Comparison of ENCODE assay signal across 20 cellular contexts in the genomic region with DNA sequence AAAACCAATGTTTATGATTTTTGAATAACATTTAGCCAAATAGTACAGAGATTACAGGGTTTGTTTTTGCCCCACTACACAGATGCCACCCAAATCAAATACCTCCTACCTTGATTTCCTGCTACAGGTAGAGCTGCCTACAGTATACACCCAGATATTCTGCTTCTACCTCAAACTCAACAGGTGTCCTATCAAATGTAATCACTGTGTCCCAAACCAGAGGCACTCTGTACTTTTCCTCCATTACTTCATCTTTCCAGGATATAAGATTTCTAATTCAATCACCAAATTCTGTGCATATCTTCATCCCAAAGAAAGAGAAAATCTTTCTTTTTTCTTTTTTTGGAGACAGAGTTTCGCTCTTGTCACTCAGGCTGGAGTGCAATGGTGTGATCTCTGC. TPM values are rescaled to one million over a fixed set of nuclear protein-coding genes. Genes with fewer than 3 reads are reported as not detected.
DNase-seq lines count a peak whose midpoint lies in the region; ATAC-seq and TF ChIP-seq lines count a peak whose summit lies in the region.
"Had no signal": no experiment of that assay in that cellular context is flagged by ENCODE, and none has a peak within 500 bp of the region (broad histone marks: within the 10 kb centered on the region; RNA-seq: fewer than 3 reads in every experiment).

No MANE protein-coding gene starts in this region.

- peaks cover 100% of the 10 kb centered on the region for H4K20me1 ChIP-seq in hepatocyte (ENCODE audit: insufficient read depth, poor library complexity, severe bottlenecking)

- H3K4me2 ChIP-seq in hepatocyte, result peak overlapping the region; percentile 42
- H3K4me2 ChIP-seq: neural progenitor cell had no signal

- no peaks in the 10 kb centered on the region for H3K27me3 ChIP-seq in hepatocyte
- no peaks in the 10 kb centered on the region for H3K27me3 ChIP-seq in colonic mucosa
- H3K27me3 ChIP-seq: dorsolateral prefrontal cortex, gastroesophageal sphincter, neural progenitor cell had no signal

- intact Hi-C loops in colonic mucosa (cut with DNase I), result no loop called here

- H3K9me3 ChIP-seq in hepatocyte (ENCODE audit: low read depth), result no peaks in the 10 kb centered on the region
- no peaks in the 10 kb centered on the region for H3K9me3 ChIP-seq in colonic mucosa
- H3K9me3 ChIP-seq: gastroesophageal sphincter had no signal

- ATAC-seq in WTC11, result no peak
- ATAC-seq in stimulated activated naive CD8-positive, alpha-beta T cell treated with anti-CD3 and anti-CD28 coated beads, Interleukin-15, amount 100 ng/mL, for 72 hours, result no peak
- ATAC-seq: gastroesophageal sphincter, HCT116 had no signal

- H3K4me3 ChIP-seq in hepatocyte (no peak overlapping the region), colonic mucosa (no peak overlapping the region)
- H3K4me3 ChIP-seq: gastroesophageal sphincter, neural progenitor cell, skin epidermis had no signal

- WGBS in hepatocyte (ENCODE audit: low lambda C conversion rate, missing lambda C conversion rate), result 100% methylated on average over 1 of the region's 1 CpG

- POLR2A ChIA-PET in WTC11 (lab: Charles Lee), result interaction anchor here (0.6 kb wide), 1 partner anchor 42 kb away, joined by 6 read pairs; no protein-coding TSS in a partner anchor

- H3K4me1 Mint-ChIP-seq in activated naive CD4-positive, alpha-beta T cell treated with anti-CD3 and anti-CD28 coated beads, Interleukin-2, amount 50 U/mL, for 24 hours, result peaks cover 71% of the 10 kb centered on the region
- peaks cover 54% of the 10 kb centered on the region for H3K4me1 Mint-ChIP-seq in activated naive CD4-positive, alpha-beta T cell treated with anti-CD3 and anti-CD28 coated beads, Interleukin-2, amount 10 ng/mL, durations not matched to agents 7 days and 5 days
- peaks cover 25% of the 10 kb centered on the region for H3K4me1 Mint-ChIP-seq in WTC11
- peaks cover 80% of the 10 kb centered on the region for H3K4me1 Mint-ChIP-seq in stimulated activated naive CD8-positive, alpha-beta T cell treated with anti-CD3 and anti-CD28 coated beads, Interleukin-15, amount 100 ng/mL, for 72 hours

- H3K4me1 ChIP-seq in hepatocyte (ENCODE audit: insufficient read depth) (peaks cover 23% of the 10 kb centered on the region), colonic mucosa (no peaks in the 10 kb centered on the region)

- peaks cover 100% of the 10 kb centered on the region for H3K79me2 ChIP-seq in hepatocyte

- no peaks in the 10 kb centered on the region for H3K36me3 ChIP-seq in hepatocyte (replicated peaks; ENCODE audit: insufficient read depth, low read depth)
- no peaks in the 10 kb centered on the region for H3K36me3 ChIP-seq in colonic mucosa

- peak overlapping the region; percentile 49 for H3K4me3 Mint-ChIP-seq in activated naive CD4-positive, alpha-beta T cell treated with anti-CD3 and anti-CD28 coated beads, Interleukin-2, amount 50 U/mL, for 24 hours
- no peak overlapping the region for H3K4me3 Mint-ChIP-seq in activated naive CD4-positive, alpha-beta T cell treated with anti-CD3 and anti-CD28 coated beads, Interleukin-2, amount 10 ng/mL, durations not matched to agents 7 days and 5 days
- no peak overlapping the region for H3K4me3 Mint-ChIP-seq in WTC11
- peak overlapping the region; percentile 30 to 55 for H3K4me3 Mint-ChIP-seq in stimulated activated naive CD8-positive, alpha-beta T cell treated with anti-CD3 and anti-CD28 coated beads, Interleukin-15, amount 100 ng/mL, for 72 hours
- H3K4me3 Mint-ChIP-seq: activated B cell treated with CpG ODN at 0.5 μM for 24 hours, neural progenitor cell had no signal

- TF ChIP-seq CTCF in WTC11 (IDR thresholded peaks at IDR 0.05), result no peak
- no peak for TF ChIP-seq CTCF in hepatocyte (IDR thresholded peaks at IDR 0.05; ENCODE audit: poor library complexity)
- no peak for TF ChIP-seq CTCF in colonic mucosa (IDR thresholded peaks at IDR 0.05)

- H2AFZ ChIP-seq in hepatocyte, result no peak overlapping the region
- H2AFZ ChIP-seq: neural progenitor cell had no signal

- no peaks in the 10 kb centered on the region for H3K27me3 Mint-ChIP-seq in activated naive CD4-positive, alpha-beta T cell treated with anti-CD3 and anti-CD28 coated beads, Interleukin-2, amount 50 U/mL, for 24 hours
- no peaks in the 10 kb centered on the region for H3K27me3 Mint-ChIP-seq in activated naive CD4-positive, alpha-beta T cell treated with anti-CD3 and anti-CD28 coated beads, Interleukin-2, amount 10 ng/mL, durations not matched to agents 7 days and 5 days
- no peaks in the 10 kb centered on the region for H3K27me3 Mint-ChIP-seq in WTC11 (ENCODE audit: low read depth)
- H3K27me3 Mint-ChIP-seq in stimulated activated naive CD8-positive, alpha-beta T cell treated with anti-CD3 and anti-CD28 coated beads, Interleukin-15, amount 100 ng/mL, for 72 hours, result no peaks in the 10 kb centered on the region
- H3K27me3 Mint-ChIP-seq: activated B cell treated with CpG ODN at 0.5 μM for 24 hours had no signal

- no peak overlapping the region for H3K9ac ChIP-seq in colonic mucosa (ENCODE audit: low read depth in 2 of 2, low read length in 2 of 2)
- H3K9ac ChIP-seq: neural progenitor cell had no signal

- no peaks in the 10 kb centered on the region for H3K9me2 ChIP-seq in hepatocyte (replicated peaks; ENCODE audit: insufficient read depth)

- H3K27ac ChIP-seq in hepatocyte (no peak overlapping the region), colonic mucosa (no peak overlapping the region)
- H3K27ac ChIP-seq: dorsolateral prefrontal cortex, gastroesophageal sphincter, neural progenitor cell had no signal

- H3K9me3 Mint-ChIP-seq in activated naive CD4-positive, alpha-beta T cell treated with anti-CD3 and anti-CD28 coated beads, Interleukin-2, amount 50 U/mL, for 24 hours, result no peaks in the 10 kb centered on the region
- no peaks in the 10 kb centered on the region for H3K9me3 Mint-ChIP-seq in activated naive CD4-positive, alpha-beta T cell treated with anti-CD3 and anti-CD28 coated beads, Interleukin-2, amount 10 ng/mL, durations not matched to agents 7 days and 5 days
- H3K9me3 Mint-ChIP-seq in WTC11, result no peaks in the 10 kb centered on the region
- no peaks in the 10 kb centered on the region for H3K9me3 Mint-ChIP-seq in stimulated activated naive CD8-positive, alpha-beta T cell treated with anti-CD3 and anti-CD28 coated beads, Interleukin-15, amount 100 ng/mL, for 72 hours
- H3K9me3 Mint-ChIP-seq: activated B cell treated with CpG ODN at 0.5 μM for 24 hours, neural progenitor cell had no signal

- peaks cover 10% of the 10 kb centered on the region for H3K36me3 Mint-ChIP-seq in activated naive CD4-positive, alpha-beta T cell treated with anti-CD3 and anti-CD28 coated beads, Interleukin-2, amount 50 U/mL, for 24 hours
- peaks cover 42% of the 10 kb centered on the region for H3K36me3 Mint-ChIP-seq in activated naive CD4-positive, alpha-beta T cell treated with anti-CD3 and anti-CD28 coated beads, Interleukin-2, amount 10 ng/mL, durations not matched to agents 7 days and 5 days
- peaks cover 49% of the 10 kb centered on the region for H3K36me3 Mint-ChIP-seq in WTC11

- CTCF ChIA-PET in activated naive CD4-positive, alpha-beta T cell treated with anti-CD3 and anti-CD28 coated beads, Interleukin-2, amount 10 ng/mL, durations not matched to agents 7 days and 5 days (lab: Charles Lee), result no interaction called here
- CTCF ChIA-PET in WTC11 (lab: Charles Lee), result interaction anchor here (0.6 kb wide), 2 partner anchors 45 to 113 kb away, joined by 4 to 5 read pairs; no protein-coding TSS in a partner anchor

- peak overlapping the region; percentile 65 for H3K27ac Mint-ChIP-seq in activated naive CD4-positive, alpha-beta T cell treated with anti-CD3 and anti-CD28 coated beads, Interleukin-2, amount 50 U/mL, for 24 hours
- H3K27ac Mint-ChIP-seq in activated naive CD4-positive, alpha-beta T cell treated with anti-CD3 and anti-CD28 coated beads, Interleukin-2, amount 10 ng/mL, durations not matched to agents 7 days and 5 days, result no peak overlapping the region
- peak overlapping the region; percentile 71 for H3K27ac Mint-ChIP-seq in WTC11
- H3K27ac Mint-ChIP-seq in stimulated activated naive CD8-positive, alpha-beta T cell treated with anti-CD3 and anti-CD28 coated beads, Interleukin-15, amount 100 ng/mL, for 72 hours, result peak overlapping the region; percentile 45 to 47
- H3K27ac Mint-ChIP-seq: activated B cell treated with CpG ODN at 0.5 μM for 24 hours, neural progenitor cell had no signal

- no peak for DNase-seq in activated naive CD4-positive, alpha-beta T cell treated with anti-CD3 and anti-CD28 coated beads, Interleukin-2, amount 10 ng/mL, durations not matched to agents 7 days and 5 days
- DNase-seq in WTC11 (ENCODE audit: low spot score) (no peak), hepatocyte (ENCODE audit: low spot score) (no peak), colonic mucosa (no peak), NCI-H1417 (lab: John Stamatoyannopoulos, UW) (no peak)
- no peak for DNase-seq in stimulated activated naive CD8-positive, alpha-beta T cell treated with anti-CD3 and anti-CD28 coated beads, Interleukin-15, amount 100 ng/mL, for 72 hours
- DNase-seq: activated B cell treated with CpG ODN at 0.5 μM for 24 hours; activated CD8-positive, alpha-beta memory T cell treated with anti-CD3 and anti-CD28 coated beads, Interleukin-2, amount 50 U/mL, for 4 hours; DMS79; dorsolateral prefrontal cortex; left colon; NCI-H226; NCI-H82; SHP77; stimulated activated CD4-positive, alpha-beta T cell treated with anti-CD3 and anti-CD28 coated beads, Interleukin-4, amount 100 ng/mL, for 1 hour had no signal

TF ChIP-seq in WTC11, 78 proteins besides CTCF, POLR2A, EP300 and RAD21 (continues in another document):
- TF ChIP-seq, protein P1, sequence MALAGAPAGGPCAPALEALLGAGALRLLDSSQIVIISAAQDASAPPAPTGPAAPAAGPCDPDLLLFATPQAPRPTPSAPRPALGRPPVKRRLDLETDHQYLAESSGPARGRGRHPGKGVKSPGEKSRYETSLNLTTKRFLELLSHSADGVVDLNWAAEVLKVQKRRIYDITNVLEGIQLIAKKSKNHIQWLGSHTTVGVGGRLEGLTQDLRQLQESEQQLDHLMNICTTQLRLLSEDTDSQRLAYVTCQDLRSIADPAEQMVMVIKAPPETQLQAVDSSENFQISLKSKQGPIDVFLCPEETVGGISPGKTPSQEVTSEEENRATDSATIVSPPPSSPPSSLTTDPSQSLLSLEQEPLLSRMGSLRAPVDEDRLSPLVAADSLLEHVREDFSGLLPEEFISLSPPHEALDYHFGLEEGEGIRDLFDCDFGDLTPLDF (CRISPR knock-in tag; IDR thresholded peaks at IDR 0.05), result no peak
- TF ChIP-seq, protein P2, sequence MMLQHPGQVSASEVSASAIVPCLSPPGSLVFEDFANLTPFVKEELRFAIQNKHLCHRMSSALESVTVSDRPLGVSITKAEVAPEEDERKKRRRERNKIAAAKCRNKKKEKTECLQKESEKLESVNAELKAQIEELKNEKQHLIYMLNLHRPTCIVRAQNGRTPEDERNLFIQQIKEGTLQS (CRISPR knock-in tag; conservative IDR thresholded peaks at IDR 0.05), result no peak
- TF ChIP-seq NFYB (CRISPR knock-in tag; conservative IDR thresholded peaks at IDR 0.05; ENCODE audit: low read depth) (no peak), GRHL2 (CRISPR knock-in tag; IDR thresholded peaks at IDR 0.05; ENCODE audit: insufficient replicate concordance, severe bottlenecking) (no peak)

RNA-seq across cellular contexts. Expression of a gene that starts 9.6 kb away (rescaled TPM):
- total RNA-seq in WTC11 (2021) (142 to 151 TPM (median 147 TPM) in 3 replicates), hepatocyte (97.4 and 98.9 TPM in 2 replicates), colonic mucosa (100 to 1,000 TPM; 119 to 124 TPM)
- 63.2 and 68.6 TPM in 2 replicates for polyA plus RNA-seq in hepatocyte

Comparison
In these comparisons a context has a peak if more than half of its experiments do, and no peak if none do; other contexts are left out.
1. H3K4me3 Mint-ChIP-seq: peak in activated naive CD4-positive, alpha-beta T cell treated with anti-CD3 and anti-CD28 coated beads, Interleukin-2, amount 50 U/mL, for 24 hours (single experiment) and stimulated activated naive CD8-positive, alpha-beta T cell treated with anti-CD3 and anti-CD28 coated beads, Interleukin-15, amount 100 ng/mL, for 72 hours (2 of 2); none in activated naive CD4-positive, alpha-beta T cell treated with anti-CD3 and anti-CD28 coated beads, Interleukin-2, amount 10 ng/mL, durations not matched to agents 7 days and 5 days (single experiment) and WTC11 (single experiment).